Comparison of ENCODE assay signal across 21 cellular contexts in genomic region chr5:176659440-176659839, GRCh38. TPM values are rescaled to one million over a fixed set of nuclear protein-coding genes. Genes with fewer than 3 reads are reported as not detected.
DNase-seq lines count a peak whose midpoint lies in the region; ATAC-seq and TF ChIP-seq lines count a peak whose summit lies in the region.
"Had no signal": no experiment of that assay in that cellular context is flagged by ENCODE, and none has a peak within 500 bp of the region (broad histone marks: within the 10 kb centered on the region; RNA-seq: fewer than 3 reads in every experiment).

No MANE protein-coding gene starts in this region.

- CTCF ChIA-PET in activated CD8-positive, alpha-beta T cell treated with anti-CD3 and anti-CD28 coated beads, Interleukin-2, amount 10 ng/mL, durations not matched to agents 7 days and 5 days (lab: Charles Lee): interaction anchor here (1.2 to 5.9 kb wide), 16 partner anchors 8 to 930 kb away, joined by 3 to 96 read pairs (median 7); partner anchors contain the start of genes EIF4E1B, HK3, SNCB and TSPAN17

- H3K4me1 Mint-ChIP-seq in activated naive CD4-positive, alpha-beta T cell treated with anti-CD3 and anti-CD28 coated beads, Interleukin-2, amount 50 U/mL, for 24 hours: peaks cover 42% of the 10 kb centered on the region
- peaks cover 31% of the 10 kb centered on the region for H3K4me1 Mint-ChIP-seq in activated CD8-positive, alpha-beta T cell treated with anti-CD3 and anti-CD28 coated beads, Interleukin-2, amount 10 ng/mL, durations not matched to agents 7 days and 5 days (ENCODE audit: low read depth)
- peaks cover 24 to 31% of the 10 kb centered on the region in 2 donors for H3K4me1 Mint-ChIP-seq in immature natural killer cell
- H3K4me1 Mint-ChIP-seq: mesothelial cell of epicardium had no signal

- in situ Hi-C loops in brain microvascular endothelial cell (cut with HindIII; ENCODE audit: low pct_ligation_motif_present, low sequenced_read_pairs): no loop called here

- no peak for ATAC-seq in activated CD8-positive, alpha-beta T cell treated with anti-CD3 and anti-CD28 coated beads, Interleukin-2, amount 10 ng/mL, durations not matched to agents 7 days and 5 days

- DNase-seq in activated naive CD4-positive, alpha-beta T cell (lab: John Stamatoyannopoulos, UW): no peak
- DNase-seq in activated CD8-positive, alpha-beta T cell treated with anti-CD3 and anti-CD28 coated beads, Interleukin-2, amount 10 ng/mL, durations not matched to agents 7 days and 5 days: no peak
- DNase-seq in immature natural killer cell (no peak), superior temporal gyrus (ENCODE audit: extremely low spot score) (peak; percentile 34), NCI-H2196 treated with DMSO at 0.1 percent for 48 hours (lab: John Stamatoyannopoulos, UW; ENCODE audit: unreplicated experiment) (no peak), GF-D8 (lab: John Stamatoyannopoulos, UW) (no peak), brain microvascular endothelial cell (no peak)
- DNase-seq: activated CD4-positive, CD25-positive, alpha-beta regulatory T cell treated with anti-CD3 and anti-CD28 coated beads, Interleukin-2, amount 50 U/mL, for 72 hours; activated CD8-positive, alpha-beta memory T cell treated with anti-CD3 and anti-CD28 coated beads, Interleukin-2, amount 50 U/mL, for 4 hours; NCI-H524; SHP77 treated with DMSO at 0.1 percent for 48 hours; stimulated activated naive CD8-positive, alpha-beta T cell treated with anti-CD3 and anti-CD28 coated beads, Interleukin-15, amount 100 ng/mL, for 72 hours had no signal

- H3K4me3 ChIP-seq in brain microvascular endothelial cell (ENCODE audit: low read depth, low read length): no peak overlapping the region
- H3K4me3 ChIP-seq: hepatocyte had no signal

- no peak for TF ChIP-seq CTCF in brain microvascular endothelial cell (IDR thresholded peaks at IDR 0.05; ENCODE audit: low read depth, low read length, missing control alignments)

- no peaks in the 10 kb centered on the region for H3K36me3 Mint-ChIP-seq in activated naive CD4-positive, alpha-beta T cell treated with anti-CD3 and anti-CD28 coated beads, Interleukin-2, amount 50 U/mL, for 24 hours
- peaks cover 9% of the 10 kb centered on the region for H3K36me3 Mint-ChIP-seq in activated CD8-positive, alpha-beta T cell treated with anti-CD3 and anti-CD28 coated beads, Interleukin-2, amount 10 ng/mL, durations not matched to agents 7 days and 5 days (ENCODE audit: low read depth)
- H3K36me3 Mint-ChIP-seq in immature natural killer cell: peaks cover 0 to 15% (median 12%) of the 10 kb centered on the region in 3 donors

- POLR2A ChIA-PET in activated CD8-positive, alpha-beta T cell treated with anti-CD3 and anti-CD28 coated beads, Interleukin-2, amount 10 ng/mL, durations not matched to agents 7 days and 5 days (lab: Charles Lee): no interaction called here

- peaks cover 5% of the 10 kb centered on the region for H3K36me3 ChIP-seq in brain microvascular endothelial cell (replicated peaks)
- H3K36me3 ChIP-seq: neutrophil had no signal

- H3K4me3 Mint-ChIP-seq in activated naive CD4-positive, alpha-beta T cell treated with anti-CD3 and anti-CD28 coated beads, Interleukin-2, amount 50 U/mL, for 24 hours: peak overlapping the region; percentile 76
- H3K4me3 Mint-ChIP-seq in activated CD8-positive, alpha-beta T cell treated with anti-CD3 and anti-CD28 coated beads, Interleukin-2, amount 10 ng/mL, durations not matched to agents 7 days and 5 days: peak overlapping the region; percentile 51
- H3K4me3 Mint-ChIP-seq in immature natural killer cell: peak overlapping the region; percentile 75 to 85 (median 76)
- H3K4me3 Mint-ChIP-seq: mesothelial cell of epicardium had no signal

- H3K27ac ChIP-seq in brain microvascular endothelial cell: no peak overlapping the region
- H3K27ac ChIP-seq: hepatocyte, neutrophil had no signal

- peaks cover 3% of the 10 kb centered on the region for H3K27me3 Mint-ChIP-seq in activated naive CD4-positive, alpha-beta T cell treated with anti-CD3 and anti-CD28 coated beads, Interleukin-2, amount 50 U/mL, for 24 hours
- H3K27me3 Mint-ChIP-seq in activated CD8-positive, alpha-beta T cell treated with anti-CD3 and anti-CD28 coated beads, Interleukin-2, amount 10 ng/mL, durations not matched to agents 7 days and 5 days (ENCODE audit: low read depth): no peaks in the 10 kb centered on the region
- peaks cover 2 to 9% (median 4%) of the 10 kb centered on the region in 3 donors for H3K27me3 Mint-ChIP-seq in immature natural killer cell (ENCODE audit: low read depth in 3 of 3)

- no peaks in the 10 kb centered on the region for H3K9me3 Mint-ChIP-seq in activated naive CD4-positive, alpha-beta T cell treated with anti-CD3 and anti-CD28 coated beads, Interleukin-2, amount 50 U/mL, for 24 hours
- no peaks in the 10 kb centered on the region for H3K9me3 Mint-ChIP-seq in activated CD8-positive, alpha-beta T cell treated with anti-CD3 and anti-CD28 coated beads, Interleukin-2, amount 10 ng/mL, durations not matched to agents 7 days and 5 days (ENCODE audit: insufficient read depth)
- H3K9me3 Mint-ChIP-seq in immature natural killer cell: no peaks in the 10 kb centered on the region
- H3K9me3 Mint-ChIP-seq: mesothelial cell of epicardium; stimulated activated naive CD8-positive, alpha-beta T cell treated with anti-CD3 and anti-CD28 coated beads, Interleukin-15, amount 100 ng/mL, for 72 hours; T-helper 1 cell treated with Interleukin-12 subunit alpha and Interleukin-12 subunit beta and Interleukin-4 antibody, amounts not matched to agents 30 μg/mL and 1 μg/mL, for 36 hours had no signal

- no peak overlapping the region for H3K27ac Mint-ChIP-seq in activated naive CD4-positive, alpha-beta T cell treated with anti-CD3 and anti-CD28 coated beads, Interleukin-2, amount 50 U/mL, for 24 hours
- peak overlapping the region; percentile 51 for H3K27ac Mint-ChIP-seq in activated CD8-positive, alpha-beta T cell treated with anti-CD3 and anti-CD28 coated beads, Interleukin-2, amount 10 ng/mL, durations not matched to agents 7 days and 5 days
- peak overlapping the region in 5 of 6 donors; percentile 13 to 79 (median 43) for H3K27ac Mint-ChIP-seq in immature natural killer cell
- H3K27ac Mint-ChIP-seq: mesothelial cell of epicardium had no signal

- peaks cover 20% of the 10 kb centered on the region for H3K27me3 ChIP-seq in brain microvascular endothelial cell (replicated peaks)
- H3K27me3 ChIP-seq: hepatocyte had no signal

RNA-seq across cellular contexts. Expression of gene TSPAN17, which starts 12.2 kb away (rescaled TPM):
- 10 to 100 TPM; 41.6 to 47.4 TPM for total RNA-seq in activated CD8-positive, alpha-beta T cell treated with anti-CD3 and anti-CD28 coated beads, Interleukin-2, amount 10 ng/mL, durations not matched to agents 7 days and 5 days
- 10 to 100 TPM; 45.2 to 53.0 (median 49.4) TPM for polyA plus RNA-seq in immature natural killer cell

RNA-seq across cellular contexts. Expression of gene EIF4E1B, which starts 29.0 kb away (rescaled TPM):
- total RNA-seq in activated CD8-positive, alpha-beta T cell treated with anti-CD3 and anti-CD28 coated beads, Interleukin-2, amount 10 ng/mL, durations not matched to agents 7 days and 5 days: not detected
- not detected for polyA plus RNA-seq in immature natural killer cell
- total RNA-seq: G401, hepatocyte, IMR-90, mesothelial cell of epicardium, right cardiac atrium had no signal
- polyA plus RNA-seq: hepatocyte, IMR-90, keratinocyte, right cardiac atrium had no signal

RNA-seq across cellular contexts. Expression of gene SNCB, which starts 29.1 kb away (rescaled TPM):
- not detected for total RNA-seq in activated CD8-positive, alpha-beta T cell treated with anti-CD3 and anti-CD28 coated beads, Interleukin-2, amount 10 ng/mL, durations not matched to agents 7 days and 5 days
- polyA plus RNA-seq in immature natural killer cell: under 1 TPM in 1 of 3 donors, not detected in 2; 0.26 TPM
- total RNA-seq: hepatocyte, IMR-90, mesothelial cell of epicardium had no signal

RNA-seq across cellular contexts. Expression of gene GPRIN1, which starts 49.5 kb away (rescaled TPM):
- total RNA-seq in activated CD8-positive, alpha-beta T cell treated with anti-CD3 and anti-CD28 coated beads, Interleukin-2, amount 10 ng/mL, durations not matched to agents 7 days and 5 days: 1 to 10 TPM; 1.9 to 2.5 TPM
- polyA plus RNA-seq in immature natural killer cell: under 1 TPM; 0.34 to 0.63 (median 0.46) TPM
